In the genomic region with DNA sequence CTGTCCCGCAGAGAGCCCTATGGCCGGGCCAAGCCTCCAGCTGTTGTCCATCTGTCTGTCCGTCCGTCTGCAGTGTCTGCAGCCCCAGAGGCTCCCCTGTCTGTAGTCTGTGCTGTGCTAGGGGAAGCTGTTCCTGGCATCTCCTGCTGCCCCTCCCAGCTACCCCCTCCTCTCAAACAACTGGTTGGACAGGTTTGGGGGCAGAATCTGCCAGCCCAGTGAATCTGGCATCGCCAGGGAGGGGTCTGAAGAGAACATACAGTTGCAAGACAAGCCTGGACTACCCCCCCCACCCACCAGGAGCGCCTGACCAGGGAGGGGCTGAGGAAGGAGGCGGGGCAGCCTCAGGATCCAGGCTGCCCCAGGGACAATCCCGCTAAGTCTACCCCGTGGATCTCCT, we compare ENCODE assay signal across 8 cellular contexts. TPM values are rescaled to one million over a fixed set of nuclear protein-coding genes. Genes with fewer than 3 reads are reported as not detected.
DNase-seq lines count a peak whose midpoint lies in the region; ATAC-seq and TF ChIP-seq lines count a peak whose summit lies in the region.
"Not testable (repeated sequence)": the region's sequence is repeated elsewhere in the genome, so short reads cannot be mapped to it uniquely, and the experiment has no call there.

A gene with protein sequence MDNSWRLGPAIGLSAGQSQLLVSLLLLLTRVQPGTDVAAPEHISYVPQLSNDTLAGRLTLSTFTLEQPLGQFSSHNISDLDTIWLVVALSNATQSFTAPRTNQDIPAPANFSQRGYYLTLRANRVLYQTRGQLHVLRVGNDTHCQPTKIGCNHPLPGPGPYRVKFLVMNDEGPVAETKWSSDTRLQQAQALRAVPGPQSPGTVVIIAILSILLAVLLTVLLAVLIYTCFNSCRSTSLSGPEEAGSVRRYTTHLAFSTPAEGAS (minus strand): TSS at position 101 of the 400 bp plus-strand sequence. CDS start 50 bp downstream, at position 51.

- not testable (repeated sequence) for DNase-seq in CD4-positive, CD25-positive, alpha-beta regulatory T cell; OCI-LY7 (ENCODE audit: low spot score); breast epithelium (ENCODE audit: low spot score in 2 of 2); glutamatergic neuron; lower leg skin (ENCODE audit: low spot score in 2 of 2); omental fat pad (ENCODE audit: low spot score); tibial nerve (ENCODE audit: low spot score in 2 of 2)

- H3K79me2 ChIP-seq in OCI-LY7 (ENCODE audit: insufficient read depth, low read depth, low read length), result not testable (repeated sequence)

- H3K9me2 ChIP-seq in OCI-LY7 (ENCODE audit: insufficient read depth, low read length), result not testable (repeated sequence)

- CTCF ChIA-PET in OCI-LY7 (lab: Charles Lee; ENCODE audit: unreplicated experiment); activated CD8-positive, alpha-beta memory T cell treated with anti-CD3 and anti-CD28 coated beads for 36 hours (lab: Charles Lee): not testable (repeated sequence)

- not testable (repeated sequence) for H3K27ac Mint-ChIP-seq in CD4-positive, CD25-positive, alpha-beta regulatory T cell; glutamatergic neuron (ENCODE audit: unreplicated experiment)

- H3K36me3 Mint-ChIP-seq in CD4-positive, CD25-positive, alpha-beta regulatory T cell; glutamatergic neuron (ENCODE audit: unreplicated experiment): not testable (repeated sequence)

- not testable (repeated sequence) for H2AFZ ChIP-seq in OCI-LY7 (ENCODE audit: low read length)

- not testable (repeated sequence) for H3K4me3 ChIP-seq in CD4-positive, CD25-positive, alpha-beta regulatory T cell (ENCODE audit: low read depth, low read length); OCI-LY7 (ENCODE audit: low read depth, low read length, poor library complexity, severe bottlenecking); breast epithelium; lower leg skin (ENCODE audit: low read depth, poor library complexity, severe bottlenecking); tibial nerve

- H3K4me3 Mint-ChIP-seq in CD4-positive, CD25-positive, alpha-beta regulatory T cell; glutamatergic neuron (ENCODE audit: unreplicated experiment): not testable (repeated sequence)

- not testable (repeated sequence) for TF ChIP-seq POLR2A in breast epithelium (IDR thresholded peaks at IDR 0.05); lower leg skin (IDR thresholded peaks at IDR 0.05); tibial nerve (IDR thresholded peaks at IDR 0.05)

- not testable (repeated sequence) for TF ChIP-seq EP300 in tibial nerve (IDR thresholded peaks at IDR 0.05)

- POLR2A ChIA-PET in OCI-LY7 (lab: Charles Lee); activated CD8-positive, alpha-beta memory T cell treated with anti-CD3 and anti-CD28 coated beads for 36 hours (lab: Charles Lee): not testable (repeated sequence)

- not testable (repeated sequence) for BruUV-seq in OCI-LY7 (replicated peaks; lab: Mats Ljungman, UMichigan)

- not testable (repeated sequence) for H3K9me3 Mint-ChIP-seq in CD4-positive, CD25-positive, alpha-beta regulatory T cell; glutamatergic neuron (ENCODE audit: unreplicated experiment)

- H3K27ac ChIP-seq in CD4-positive, CD25-positive, alpha-beta regulatory T cell (ENCODE audit: insufficient read depth, low read length, poor library complexity, severe bottlenecking); OCI-LY7 (ENCODE audit: low read depth, low read length, poor library complexity, severe bottlenecking); breast epithelium; tibial nerve: not testable (repeated sequence)

- no CpG with 5 or more reads among the region's 9 CpGs for WGBS in lower leg skin, 2 donors
- WGBS in tibial nerve, 2 donors, result no CpG with 5 or more reads among the region's 9 CpGs

- not testable (repeated sequence) for H3K36me3 ChIP-seq in CD4-positive, CD25-positive, alpha-beta regulatory T cell (ENCODE audit: control insufficient read depth, insufficient read depth, low read length); OCI-LY7 (ENCODE audit: insufficient read depth, low read length); breast epithelium; tibial nerve

- not testable (repeated sequence) for H3K9me3 ChIP-seq in CD4-positive, CD25-positive, alpha-beta regulatory T cell (ENCODE audit: control insufficient read depth in 2 of 2, low read length in 2 of 2); OCI-LY7 (ENCODE audit: low read length); breast epithelium; tibial nerve

- not testable (repeated sequence) for H4K20me1 ChIP-seq in OCI-LY7 (ENCODE audit: insufficient read depth, low read length)

- intact Hi-C loops in OCI-LY7 (cut with micrococcal nuclease; ENCODE audit: unreplicated experiment); breast epithelium (cut with DNase I; ENCODE audit: low total_unique reads); lower leg skin (cut with DNase I; ENCODE audit: low total_unique reads): not testable (repeated sequence)

- ATAC-seq in CD4-positive, CD25-positive, alpha-beta regulatory T cell (ENCODE audit: low read depth in 2 of 2); omental fat pad (ENCODE audit: low FRiP score): not testable (repeated sequence)

- H3K4me2 ChIP-seq in OCI-LY7 (ENCODE audit: low read length), result not testable (repeated sequence)

- not testable (repeated sequence) for H3K4me1 Mint-ChIP-seq in CD4-positive, CD25-positive, alpha-beta regulatory T cell; glutamatergic neuron (ENCODE audit: low read depth, unreplicated experiment)

- TF ChIP-seq CTCF in OCI-LY7 (conservative IDR thresholded peaks at IDR 0.05; ENCODE audit: low read length); breast epithelium (IDR thresholded peaks at IDR 0.05); glutamatergic neuron (IDR thresholded peaks at IDR 0.05; ENCODE audit: partially characterized antibody, unreplicated experiment); lower leg skin (IDR thresholded peaks at IDR 0.05); omental fat pad (IDR thresholded peaks at IDR 0.05); tibial nerve (IDR thresholded peaks at IDR 0.05): not testable (repeated sequence)

- not testable (repeated sequence) for H3K27me3 ChIP-seq in CD4-positive, CD25-positive, alpha-beta regulatory T cell (ENCODE audit: control insufficient read depth, insufficient read depth, low read length); breast epithelium; tibial nerve

- not testable (repeated sequence) for H3K27me3 Mint-ChIP-seq in CD4-positive, CD25-positive, alpha-beta regulatory T cell; glutamatergic neuron (ENCODE audit: unreplicated experiment)

- not testable (repeated sequence) for H3K4me1 ChIP-seq in CD4-positive, CD25-positive, alpha-beta regulatory T cell (ENCODE audit: control insufficient read depth, insufficient read depth, low read length, poor library complexity, severe bottlenecking); OCI-LY7 (ENCODE audit: insufficient read depth, low read length, poor library complexity, severe bottlenecking); breast epithelium; tibial nerve

RNA-seq across cellular contexts. Expression of the gene that starts here (rescaled TPM):
- 119 TPM for total RNA-seq in CD4-positive, CD25-positive, alpha-beta regulatory T cell
- 10 to 100 TPM in 3 of 4 donors, 1 to 10 TPM in 1; 9.7 to 32.6 (median 21.9) TPM for polyA plus RNA-seq in CD4-positive, CD25-positive, alpha-beta regulatory T cell
- 13.3 and 22.6 TPM in 2 replicates for total RNA-seq in OCI-LY7 (2014; rRNA removed; shearing (Covaris generic))
- total RNA-seq in OCI-LY7 (2022) (22.5 and 26.6 TPM in 2 replicates), breast epithelium (10 to 100 TPM; 11.8 to 31.3 (median 22.0) TPM), glutamatergic neuron (ENCODE audit: unreplicated experiment) (21.9 TPM), lower leg skin (10 to 100 TPM; 25.5 to 41.8 (median 40.9) TPM), omental fat pad (10 to 100 TPM; 13.6 to 32.0 (median 26.2) TPM), tibial nerve (10 to 100 TPM; 30.6 to 56.1 (median 40.6) TPM)
- total RNA-seq in activated CD8-positive, alpha-beta memory T cell treated with anti-CD3 and anti-CD28 coated beads for 36 hours, result 10 to 100 TPM; 13.2 to 20.8 TPM
